In the genomic region with DNA sequence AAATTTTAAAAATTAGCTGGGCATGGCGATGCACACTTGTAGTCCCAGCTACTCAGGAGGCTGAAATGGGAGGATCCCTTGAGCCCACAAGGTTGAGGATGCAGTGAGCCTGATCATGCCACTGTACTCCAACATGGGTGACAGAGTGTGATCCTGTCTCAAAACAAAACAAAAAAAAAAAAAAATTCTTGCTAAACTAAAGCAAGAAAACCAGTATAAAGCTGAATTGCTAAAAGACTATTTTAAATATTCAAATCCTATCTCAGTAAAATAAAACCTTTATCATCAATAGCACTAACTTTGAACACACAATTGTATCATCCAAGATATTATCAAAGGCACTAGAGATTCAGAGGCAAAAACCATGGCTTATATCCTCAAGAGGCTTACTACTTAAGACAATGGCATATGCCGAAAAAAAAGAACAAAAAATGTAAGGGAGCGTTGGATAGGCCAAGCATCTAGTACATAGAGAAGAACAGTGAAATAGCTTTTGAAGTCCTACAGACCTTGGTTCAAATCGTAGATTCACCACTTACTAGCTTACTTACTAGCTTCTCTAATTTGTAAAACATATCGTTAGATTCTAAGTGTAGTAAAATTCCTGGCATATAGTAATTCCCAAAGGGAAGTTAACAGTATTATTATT, we compare ENCODE assay signal across 10 cellular contexts. TPM values are rescaled to one million over a fixed set of nuclear protein-coding genes. Genes with fewer than 3 reads are reported as not detected.
DNase-seq lines count a peak whose midpoint lies in the region; ATAC-seq and TF ChIP-seq lines count a peak whose summit lies in the region.
"Had no signal": no experiment of that assay in that cellular context is flagged by ENCODE, and none has a peak within 500 bp of the region (broad histone marks: within the 10 kb centered on the region; RNA-seq: fewer than 3 reads in every experiment).

No MANE protein-coding gene starts in this region.

- TF ChIP-seq POLR2A in transverse colon (IDR thresholded peaks at IDR 0.05): no peak

- H3K4me3 ChIP-seq in transverse colon: peak overlapping the region in 1 of 4 donors; percentile 9
- H3K4me3 ChIP-seq: HAP-1 had no signal

- H3K4me1 Mint-ChIP-seq in activated T-cell treated with anti-CD3 and anti-CD28 coated beads, Interleukin-2, amount 50 U/mL, for 72 hours (ENCODE audit: low read depth): peaks cover 71% of the 10 kb centered on the region
- H3K4me1 Mint-ChIP-seq in activated B cell treated with CpG ODN at 0.5 μM for 24 hours (peaks cover 76% of the 10 kb centered on the region), memory B cell (peaks cover 38% of the 10 kb centered on the region)

- H3K4me1 ChIP-seq in transverse colon: peaks cover 14 to 79% (median 45%) of the 10 kb centered on the region in 4 donors

- no peak for TF ChIP-seq CTCF in activated B cell treated with CpG ODN at 0.5 μM for 24 hours (IDR thresholded peaks at IDR 0.05)
- TF ChIP-seq CTCF in transverse colon (IDR thresholded peaks at IDR 0.05): no peak

- no peaks in the 10 kb centered on the region for H3K9me3 ChIP-seq in transverse colon
- H3K9me3 ChIP-seq: HAP-1 had no signal

- peak overlapping the region; percentile 53 to 87 for H3K4me3 Mint-ChIP-seq in activated T-cell treated with anti-CD3 and anti-CD28 coated beads, Interleukin-2, amount 50 U/mL, for 72 hours
- H3K4me3 Mint-ChIP-seq in activated B cell treated with CpG ODN at 0.5 μM for 24 hours (peak overlapping the region; percentile 97), memory B cell (peak overlapping the region; percentile 78)

- no peak for DNase-seq in activated T-cell treated with anti-CD3 and anti-CD28 coated beads, Interleukin-2, amount 50 U/mL, for 72 hours
- no peak for DNase-seq in activated T-cell treated with anti-CD3 and anti-CD28 coated beads, Interleukin-2, amount 50 U/mL, for 1 hour
- DNase-seq in activated B cell treated with CpG ODN at 0.5 μM for 24 hours (no peak), memory B cell (ENCODE audit: low spot score in 2 of 2) (no peak), transverse colon (no peak), head of caudate nucleus (no peak), NCI-H345 treated with DMSO at 0.1 percent for 48 hours (lab: John Stamatoyannopoulos, UW; ENCODE audit: unreplicated experiment) (no peak), NCI-H226 (no peak)
- DNase-seq: T-helper 2 cell had no signal

- H3K36me3 ChIP-seq in transverse colon: no peaks in the 10 kb centered on the region
- H3K36me3 ChIP-seq: HAP-1 had no signal

- no peaks in the 10 kb centered on the region for H3K27me3 Mint-ChIP-seq in activated T-cell treated with anti-CD3 and anti-CD28 coated beads, Interleukin-2, amount 50 U/mL, for 72 hours (ENCODE audit: low read depth)
- no peaks in the 10 kb centered on the region for H3K27me3 Mint-ChIP-seq in activated B cell treated with CpG ODN at 0.5 μM for 24 hours
- no peaks in the 10 kb centered on the region for H3K27me3 Mint-ChIP-seq in memory B cell

- no peak for TF ChIP-seq EP300 in transverse colon (IDR thresholded peaks at IDR 0.05; ENCODE audit: low read depth)

- H3K9me3 Mint-ChIP-seq in activated T-cell treated with anti-CD3 and anti-CD28 coated beads, Interleukin-2, amount 50 U/mL, for 72 hours: no peaks in the 10 kb centered on the region
- no peaks in the 10 kb centered on the region for H3K9me3 Mint-ChIP-seq in activated B cell treated with CpG ODN at 0.5 μM for 24 hours
- H3K9me3 Mint-ChIP-seq in memory B cell: no peaks in the 10 kb centered on the region

- POLR2A ChIA-PET in activated B cell treated with CpG ODN at 0.5 μM for 24 hours (lab: Charles Lee): interaction anchor here (0.6 to 5.2 kb wide), 4 partner anchors 10 to 23 kb away, joined by 5 to 88 read pairs (median 23); no protein-coding TSS in a partner anchor

- intact Hi-C loops in activated B cell treated with CpG ODN at 0.5 μM for 24 hours (cut with micrococcal nuclease) (loop anchor here (5.0 kb wide), 1 partner anchor 278 kb away; a partner anchor contains a TSS), transverse colon (cut with DNase I; ENCODE audit: low total_unique reads) (no loop called here), head of caudate nucleus (cut with DNase I) (no loop called here)

- no peaks in the 10 kb centered on the region for H3K27me3 ChIP-seq in transverse colon

- peaks cover 7 to 10% of the 10 kb centered on the region in 2 donors for H3K36me3 Mint-ChIP-seq in activated T-cell treated with anti-CD3 and anti-CD28 coated beads, Interleukin-2, amount 50 U/mL, for 72 hours (ENCODE audit: insufficient read depth in 2 of 2)
- H3K36me3 Mint-ChIP-seq in activated B cell treated with CpG ODN at 0.5 μM for 24 hours (ENCODE audit: low read depth): peaks cover 14% of the 10 kb centered on the region
- H3K36me3 Mint-ChIP-seq in memory B cell: peaks cover 5% of the 10 kb centered on the region

- H3K27ac ChIP-seq in transverse colon: peak overlapping the region; percentile 90 to 98 (median 96)

- peak overlapping the region; percentile 92 for H3K27ac Mint-ChIP-seq in activated T-cell treated with anti-CD3 and anti-CD28 coated beads, Interleukin-2, amount 50 U/mL, for 72 hours
- H3K27ac Mint-ChIP-seq in activated B cell treated with CpG ODN at 0.5 μM for 24 hours (peak overlapping the region; percentile 79), memory B cell (peak overlapping the region; percentile 92)

- WGBS in transverse colon (ENCODE audit: low coverage in 1 of 2), 2 donors: 52 to 63% methylated on average over 5 of the region's 5 CpGs

- CTCF ChIA-PET in activated B cell treated with CpG ODN at 0.5 μM for 24 hours (lab: Charles Lee): interaction anchor here (1.2 to 1.5 kb wide), 2 partner anchors 11 to 30 kb away, joined by 3 to 4 read pairs; no protein-coding TSS in a partner anchor

- ATAC-seq in activated T-cell treated with anti-CD3 and anti-CD28 coated beads, Interleukin-2, amount 50 U/mL, for 72 hours (replicated peaks in 1 of 2): no peak
- ATAC-seq in activated B cell treated with CpG ODN at 0.5 μM for 24 hours (ENCODE audit: low read depth): no peak
- ATAC-seq in memory B cell (ENCODE audit: low read depth): no peak

- in situ Hi-C loops in transverse colon (cut with MboI; ENCODE audit: low pct_ligation_motif_present in 1 of 4, low pct_unique_long_range_greater_than_20kb in 1 of 4, low sequenced_read_pairs in 3 of 4): no loop called here

RNA-seq across cellular contexts. Expression of a gene that starts 3.6 kb away (rescaled TPM):
- 10 to 100 TPM; 78.0 to 84.0 TPM for total RNA-seq in activated T-cell treated with anti-CD3 and anti-CD28 coated beads, Interleukin-2, amount 50 U/mL, for 72 hours
- total RNA-seq in activated B cell treated with CpG ODN at 0.5 μM for 24 hours: 150 and 151 TPM in 2 replicates
- total RNA-seq in transverse colon: 10 to 100 TPM; 43.8 to 74.0 (median 59.9) TPM
